8 cellular contexts compared by ENCODE assay signal in the genomic region with DNA sequence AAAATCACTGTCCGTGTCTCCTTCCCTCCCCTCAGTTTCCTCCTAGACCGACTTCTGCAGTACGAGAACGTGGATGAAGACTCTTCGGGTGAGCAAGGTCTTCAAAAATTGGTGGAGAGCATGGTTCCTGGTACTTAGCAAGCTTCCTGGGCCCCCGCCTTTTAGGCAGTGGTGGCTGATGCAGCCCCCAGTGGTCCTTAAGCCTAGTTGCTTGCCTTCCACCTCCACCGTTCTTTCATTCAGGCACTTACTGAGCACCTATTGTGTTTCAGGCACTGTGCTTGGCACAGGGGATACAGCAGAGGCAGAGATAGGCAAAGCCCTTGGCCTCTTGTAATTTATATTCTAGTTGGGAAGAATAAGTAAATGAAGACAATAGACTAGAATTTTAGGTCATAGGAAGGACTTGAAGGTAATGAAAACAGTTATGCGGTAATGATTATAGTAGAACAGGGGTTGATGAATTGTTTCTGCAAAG. TPM values are rescaled to one million over a fixed set of nuclear protein-coding genes. Genes with fewer than 3 reads are reported as not detected.
A peak's percentile ranks its signal among the peaks of the same experiment; 100 is the strongest.
DNase-seq lines count a peak whose midpoint lies in the region; ATAC-seq and TF ChIP-seq lines count a peak whose summit lies in the region.

No MANE protein-coding gene starts in this region.

- H3K27ac Mint-ChIP-seq in activated T-cell treated with anti-CD3 and anti-CD28 coated beads, Interleukin-2, amount 50 U/mL, for 24 hours = peak overlapping the region; percentile 100
- peak overlapping the region; percentile 99 for H3K27ac Mint-ChIP-seq in activated naive CD8-positive, alpha-beta T cell

- WGBS in thyroid gland, 2 donors = 25 to 28% methylated on average over 8 of the region's 8 CpGs

- H3K4me3 ChIP-seq in left lung = peak overlapping the region; percentile 95 to 99
- peak overlapping the region in 2 of 3 donors; percentile 58 to 66 for H3K4me3 ChIP-seq in thyroid gland (replicated peaks in 1 of 3)

- no peaks in the 10 kb centered on the region for H3K27me3 Mint-ChIP-seq in activated T-cell treated with anti-CD3 and anti-CD28 coated beads, Interleukin-2, amount 50 U/mL, for 24 hours
- no peaks in the 10 kb centered on the region for H3K27me3 Mint-ChIP-seq in activated naive CD8-positive, alpha-beta T cell

- H3K36me3 ChIP-seq in left lung = peaks cover 0 to 46% of the 10 kb centered on the region in 2 donors
- H3K36me3 ChIP-seq in thyroid gland = no peaks in the 10 kb centered on the region

- no peaks in the 10 kb centered on the region for H3K9me3 Mint-ChIP-seq in activated T-cell treated with anti-CD3 and anti-CD28 coated beads, Interleukin-2, amount 50 U/mL, for 24 hours
- H3K9me3 Mint-ChIP-seq in activated naive CD8-positive, alpha-beta T cell (ENCODE audit: low read depth) = no peaks in the 10 kb centered on the region

- H3K4me1 Mint-ChIP-seq in activated T-cell treated with anti-CD3 and anti-CD28 coated beads, Interleukin-2, amount 50 U/mL, for 24 hours (ENCODE audit: low read depth) = peaks cover 45% of the 10 kb centered on the region
- peaks cover 32% of the 10 kb centered on the region for H3K4me1 Mint-ChIP-seq in activated naive CD8-positive, alpha-beta T cell (ENCODE audit: low read depth)

- H3K4me1 ChIP-seq in left lung (peaks cover 11 to 40% of the 10 kb centered on the region in 2 donors), thyroid gland (peaks cover 13 to 15% of the 10 kb centered on the region in 2 donors)

- intact Hi-C loops in left lung (cut with DNase I) = no loop called here
- intact Hi-C loops in thyroid gland (cut with DNase I) = no loop called here

- ATAC-seq in left lung = no peak

- H3K36me3 Mint-ChIP-seq in activated T-cell treated with anti-CD3 and anti-CD28 coated beads, Interleukin-2, amount 50 U/mL, for 24 hours (ENCODE audit: low read depth) = peaks cover 96% of the 10 kb centered on the region
- H3K36me3 Mint-ChIP-seq in activated naive CD8-positive, alpha-beta T cell = no peaks in the 10 kb centered on the region

- TF ChIP-seq CTCF in left lung (IDR thresholded peaks at IDR 0.05) = no peak
- no peak for TF ChIP-seq CTCF in thyroid gland (IDR thresholded peaks at IDR 0.05)

- peak overlapping the region; percentile 94 for H3K4me3 Mint-ChIP-seq in activated T-cell treated with anti-CD3 and anti-CD28 coated beads, Interleukin-2, amount 50 U/mL, for 24 hours
- H3K4me3 Mint-ChIP-seq in activated naive CD8-positive, alpha-beta T cell = peak overlapping the region; percentile 97

- no peak for DNase-seq in activated T-cell treated with anti-CD3 and anti-CD28 coated beads, Interleukin-2, amount 50 U/mL, for 24 hours
- DNase-seq in activated T-cell treated with anti-CD3 and anti-CD28 coated beads, Interleukin-2, amount 50 U/mL, for 1 hour = no peak
- DNase-seq in left lung (no peak), thyroid gland (no peak), 8988T (no peak), SK-N-DZ (ENCODE audit: low spot score) (no peak), OCI-M2 (lab: John Stamatoyannopoulos, UW; ENCODE audit: unreplicated experiment) (no peak)

- H3K27ac ChIP-seq in left lung (peak overlapping the region; percentile 93 to 96), thyroid gland (no peak overlapping the region)

- no peaks in the 10 kb centered on the region for H3K9me3 ChIP-seq in left lung
- H3K9me3 ChIP-seq in thyroid gland = no peaks in the 10 kb centered on the region

- no peak for TF ChIP-seq POLR2A in thyroid gland (IDR thresholded peaks at IDR 0.05)

- H3K27me3 ChIP-seq in left lung (no peaks in the 10 kb centered on the region), thyroid gland (no peaks in the 10 kb centered on the region)

RNA-seq across cellular contexts. Expression of gene INO80E, which starts 0.8 kb away (rescaled TPM):
- total RNA-seq in left lung (10 to 100 TPM; 55.5 to 59.6 TPM), thyroid gland (100 to 1,000 TPM in 3 of 4 donors, 10 to 100 TPM in 1; 45.9 to 165 (median 142) TPM)
- polyA plus RNA-seq in SK-N-DZ (2014; cell fraction: cytosol; rRNA removed) = 257 and 495 TPM in 2 replicates
- polyA plus RNA-seq in SK-N-DZ (2014; cell fraction: nucleus; rRNA removed) = 161 and 213 TPM in 2 replicates

RNA-seq across cellular contexts. Expression of gene HIRIP3, which starts 1.4 kb away (rescaled TPM):
- total RNA-seq in left lung = 10 to 100 TPM; 14.4 to 17.4 TPM
- total RNA-seq in thyroid gland = 10 to 100 TPM; 10.7 to 23.1 (median 18.4) TPM
- 44.1 and 45.0 TPM in 2 replicates for polyA plus RNA-seq in SK-N-DZ (2014; cell fraction: cytosol; rRNA removed)
- polyA plus RNA-seq in SK-N-DZ (2014; cell fraction: nucleus; rRNA removed) = 29.9 and 44.1 TPM in 2 replicates

RNA-seq across cellular contexts. Expression of gene DOC2A, which starts 14.0 kb away (rescaled TPM):
- total RNA-seq in left lung = 1 to 10 TPM; 2.5 to 2.7 TPM
- 1 to 10 TPM in 1 of 4 donors, under 1 TPM in 2, not detected in 1; 0.22 to 1.2 (median 0.94) TPM for total RNA-seq in thyroid gland
- polyA plus RNA-seq in SK-N-DZ (2014; cell fraction: cytosol; rRNA removed) = 24.7 and 29.6 TPM in 2 replicates
- polyA plus RNA-seq in SK-N-DZ (2014; cell fraction: nucleus; rRNA removed) = 172 and 188 TPM in 2 replicates

RNA-seq across cellular contexts. Expression of gene TAOK2, which starts 23.1 kb away (rescaled TPM):
- 10 to 100 TPM; 61.4 to 64.5 TPM for total RNA-seq in left lung
- total RNA-seq in thyroid gland = 10 to 100 TPM; 48.8 to 62.6 (median 55.2) TPM
- polyA plus RNA-seq in SK-N-DZ (2014; cell fraction: cytosol; rRNA removed) = 33.1 and 34.0 TPM in 2 replicates
- polyA plus RNA-seq in SK-N-DZ (2014; cell fraction: nucleus; rRNA removed) = 80.7 and 90.5 TPM in 2 replicates

RNA-seq across cellular contexts. Expression of gene C16orf92, which starts 26.2 kb away (rescaled TPM):
- total RNA-seq in left lung (not detected), thyroid gland (not detected)
- polyA plus RNA-seq in SK-N-DZ (2014; cell fraction: cytosol; rRNA removed) = not detected in 2 replicates
- not detected in 2 replicates for polyA plus RNA-seq in SK-N-DZ (2014; cell fraction: nucleus; rRNA removed)

Comparison
In these comparisons a context has a peak if more than half of its experiments do, and no peak if none do; other contexts are left out.
1. H3K27ac ChIP-seq: peak in left lung (2 of 2); none in thyroid gland (0 of 3).